In the genomic region with DNA sequence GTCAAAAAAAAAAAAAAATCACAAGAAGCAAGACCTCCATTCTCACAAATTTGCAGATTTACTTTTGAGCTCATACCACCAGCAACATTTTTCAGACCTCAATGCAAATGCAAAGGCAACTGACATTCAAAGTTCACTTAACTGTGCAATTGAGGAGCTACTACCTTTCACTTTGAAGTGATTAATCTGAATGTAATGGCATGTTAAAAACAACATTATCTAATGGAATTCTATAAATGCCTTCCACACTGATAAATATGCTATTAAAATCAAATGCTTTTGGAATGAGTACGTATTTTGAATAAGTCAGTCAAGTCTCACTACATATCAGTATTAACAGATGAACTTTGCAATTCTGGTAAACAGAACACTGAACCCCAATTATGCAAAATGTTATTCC, we compare ENCODE assay signal across 23 cellular contexts. TPM values are rescaled to one million over a fixed set of nuclear protein-coding genes. Genes with fewer than 3 reads are reported as not detected.
"Had no signal": no experiment of that assay in that cellular context is flagged by ENCODE, and none has a peak within 500 bp of the region (broad histone marks: within the 10 kb centered on the region; RNA-seq: fewer than 3 reads in every experiment).

No MANE protein-coding gene starts in this region.

- FAIRE-seq: TTC549 had no signal

- H3K9ac ChIP-seq: neural progenitor cell had no signal

- H3K27me3 Mint-ChIP-seq: activated naive CD4-positive, alpha-beta T cell treated with anti-CD3 and anti-CD28 coated beads, Interleukin-2, amount 10 ng/mL, durations not matched to agents 7 days and 5 days; naive thymus-derived CD8-positive, alpha-beta T cell; stimulated activated naive B cell treated with anti-CD40 and anti-IgM and Interleukin-4, amounts not matched to agents 10 μg/mL and 1 μg/mL and 100 μg/mL, for 72 hours; type B pancreatic cell had no signal

- H3K27ac ChIP-seq: brain microvascular endothelial cell, left ventricle myocardium inferior, neural progenitor cell, sigmoid colon, thoracic aorta, vagina had no signal

- H3K4me1 Mint-ChIP-seq: activated naive CD4-positive, alpha-beta T cell treated with anti-CD3 and anti-CD28 coated beads, Interleukin-2, amount 10 ng/mL, durations not matched to agents 7 days and 5 days; mesothelial cell of epicardium; neural progenitor cell; stimulated activated naive B cell treated with anti-CD40 and anti-IgM and Interleukin-4, amounts not matched to agents 10 μg/mL and 1 μg/mL and 100 μg/mL, for 72 hours had no signal

- H3K4me3 Mint-ChIP-seq: activated naive CD4-positive, alpha-beta T cell treated with anti-CD3 and anti-CD28 coated beads, Interleukin-2, amount 10 ng/mL, durations not matched to agents 7 days and 5 days; mesothelial cell of epicardium; naive thymus-derived CD8-positive, alpha-beta T cell; neural progenitor cell; stimulated activated naive B cell treated with anti-CD40 and anti-IgM and Interleukin-4, amounts not matched to agents 10 μg/mL and 1 μg/mL and 100 μg/mL, for 72 hours; type B pancreatic cell had no signal

- H3K4me2 ChIP-seq: neural progenitor cell had no signal

- H3K4me1 ChIP-seq: neural progenitor cell, sigmoid colon, vagina had no signal

- H3K9me3 Mint-ChIP-seq: activated naive CD4-positive, alpha-beta T cell treated with anti-CD3 and anti-CD28 coated beads, Interleukin-2, amount 10 ng/mL, durations not matched to agents 7 days and 5 days; mesothelial cell of epicardium; naive thymus-derived CD8-positive, alpha-beta T cell; neural progenitor cell; stimulated activated naive B cell treated with anti-CD40 and anti-IgM and Interleukin-4, amounts not matched to agents 10 μg/mL and 1 μg/mL and 100 μg/mL, for 72 hours; type B pancreatic cell had no signal

- DNase-seq: activated CD4-positive, alpha-beta T cell treated with anti-CD3 and anti-CD28 coated beads for 1 hour; activated CD8-positive, alpha-beta memory T cell treated with anti-CD3 and anti-CD28 coated beads for 24 hours; activated CD8-positive, alpha-beta memory T cell treated with anti-CD3 and anti-CD28 coated beads, Interleukin-2, amount 50 U/mL, for 4 hours; activated effector memory CD4-positive, alpha-beta T cell treated with anti-CD3 and anti-CD28 coated beads, Interleukin-2, amount 50 U/mL, for 16 hours; activated naive CD4-positive, alpha-beta T cell treated with anti-CD3 and anti-CD28 coated beads, Interleukin-2, amount 10 ng/mL, durations not matched to agents 7 days and 5 days; anterior cingulate cortex; brain microvascular endothelial cell; caudate nucleus; dermis blood vessel endothelial cell; effector CD8-positive, alpha-beta T cell; foreskin melanocyte; left ventricle myocardium inferior; naive thymus-derived CD8-positive, alpha-beta T cell; sigmoid colon; stimulated activated CD4-positive, alpha-beta T cell treated with anti-CD3 and anti-CD28 coated beads, Interleukin-2, amount 100 ng/mL, for 48 hours; stimulated activated CD8-positive, alpha-beta memory T cell treated with anti-CD3 and anti-CD28 coated beads, Interleukin-4, amount 100 ng/mL, for 48 hours; stimulated activated naive B cell treated with anti-CD40 and anti-IgM and Interleukin-4, amounts not matched to agents 10 μg/mL and 1 μg/mL and 100 μg/mL, for 72 hours had no signal

- H3K27ac Mint-ChIP-seq: activated naive CD4-positive, alpha-beta T cell treated with anti-CD3 and anti-CD28 coated beads, Interleukin-2, amount 10 ng/mL, durations not matched to agents 7 days and 5 days; mesothelial cell of epicardium; neural progenitor cell; stimulated activated naive B cell treated with anti-CD40 and anti-IgM and Interleukin-4, amounts not matched to agents 10 μg/mL and 1 μg/mL and 100 μg/mL, for 72 hours; type B pancreatic cell had no signal

- ATAC-seq: naive thymus-derived CD8-positive, alpha-beta T cell; stimulated activated naive B cell treated with anti-CD40 and anti-IgM and Interleukin-4, amounts not matched to agents 10 μg/mL and 1 μg/mL and 100 μg/mL, for 72 hours had no signal

- H3K4me3 ChIP-seq: left ventricle myocardium inferior, neural progenitor cell, sigmoid colon, thoracic aorta, vagina had no signal

- H3K27me3 ChIP-seq: brain microvascular endothelial cell, neural progenitor cell, sigmoid colon, vagina had no signal

- H2AFZ ChIP-seq: neural progenitor cell had no signal

- H3K9me3 ChIP-seq: left ventricle myocardium inferior, sigmoid colon, thoracic aorta, vagina had no signal

RNA-seq across cellular contexts. Expression of a gene that starts 52.5 kb away (rescaled TPM):
- total RNA-seq: vagina had no signal
